Comparison of ENCODE assay signal across 17 cellular contexts in genomic region chr14:53016491-53016890, GRCh38.
"Had no signal": no experiment of that assay in that cellular context is flagged by ENCODE, and none has a peak within 500 bp of the region (broad histone marks: within the 10 kb centered on the region; RNA-seq: fewer than 3 reads in every experiment).

No MANE protein-coding gene starts in this region.

- ATAC-seq: activated CD8-positive, alpha-beta T cell treated with anti-CD3 and anti-CD28 coated beads for 36 hours; activated naive CD4-positive, alpha-beta T cell treated with anti-CD3 and anti-CD28 coated beads, Interleukin-2, amount 50 U/mL, for 72 hours; activated T-cell treated with anti-CD3 and anti-CD28 coated beads, Interleukin-2, amount 50 U/mL, for 4 hours; right lobe of liver had no signal

- H3K9me3 ChIP-seq: ovary, right lobe of liver, thoracic aorta had no signal

- DNase-seq: activated B cell treated with CpG ODN at 0.5 μM for 24 hours; activated CD4-positive, alpha-beta T cell treated with anti-CD3 and anti-CD28 coated beads for 48 hours; activated CD8-positive, alpha-beta T cell treated with anti-CD3 and anti-CD28 coated beads for 36 hours; activated effector memory CD4-positive, alpha-beta T cell treated with Interleukin-2 at 50 U/mL for 16 hours; activated T-cell treated with anti-CD3 and anti-CD28 coated beads, Interleukin-2, amount 50 U/mL, for 4 hours; amygdala; dorsolateral prefrontal cortex; endodermal cell; hypothalamus; ovary; right lobe of liver had no signal

- H3K27ac ChIP-seq: dorsolateral prefrontal cortex, ovary, right lobe of liver, thoracic aorta had no signal

- H3K36me3 ChIP-seq: ovary, right lobe of liver, thoracic aorta had no signal

- H3K4me1 ChIP-seq: right lobe of liver had no signal

- H3K4me1 Mint-ChIP-seq: activated B cell treated with CpG ODN at 0.5 μM for 24 hours had no signal

- H3K9me3 Mint-ChIP-seq: activated CD8-positive, alpha-beta T cell treated with anti-CD3 and anti-CD28 coated beads for 36 hours; T-helper 2 cell treated with Interferon-gamma antibody and Interleukin-4, amounts not matched to agents 5 μg/mL and 100 μg/mL, for 36 hours had no signal

- FAIRE-seq: bronchial epithelial cell, urothelium cell line had no signal

- H3K27me3 ChIP-seq: dorsolateral prefrontal cortex, ovary, right lobe of liver had no signal

- H3K4me3 Mint-ChIP-seq: activated B cell treated with CpG ODN at 0.5 μM for 24 hours; activated CD8-positive, alpha-beta T cell treated with anti-CD3 and anti-CD28 coated beads for 36 hours; activated T-cell treated with anti-CD3 and anti-CD28 coated beads, Interleukin-2, amount 50 U/mL, for 4 hours; endodermal cell; neural crest cell; T-helper 2 cell treated with Interferon-gamma antibody and Interleukin-4, amounts not matched to agents 5 μg/mL and 100 μg/mL, for 36 hours had no signal

- H3K27ac Mint-ChIP-seq: activated B cell treated with CpG ODN at 0.5 μM for 24 hours; activated CD8-positive, alpha-beta T cell treated with anti-CD3 and anti-CD28 coated beads for 36 hours; activated naive CD4-positive, alpha-beta T cell treated with anti-CD3 and anti-CD28 coated beads, Interleukin-2, amount 50 U/mL, for 72 hours; endodermal cell; T-helper 2 cell treated with Interferon-gamma antibody and Interleukin-4, amounts not matched to agents 5 μg/mL and 100 μg/mL, for 36 hours had no signal

- H3K4me3 ChIP-seq: dorsolateral prefrontal cortex, ovary, right lobe of liver, thoracic aorta had no signal
